In genomic region chr16:88429387-88430184, GRCh38 we compare ENCODE assay signal across 11 cellular contexts. TPM values are rescaled to one million over a fixed set of nuclear protein-coding genes. Genes with fewer than 3 reads are reported as not detected.
DNase-seq lines count a peak whose midpoint lies in the region; ATAC-seq and TF ChIP-seq lines count a peak whose summit lies in the region.
"Had no signal": no experiment of that assay in that cellular context is flagged by ENCODE, and none has a peak within 500 bp of the region (broad histone marks: within the 10 kb centered on the region; RNA-seq: fewer than 3 reads in every experiment).

No MANE protein-coding gene starts in this region.

- peaks cover 30% of the 10 kb centered on the region for H3K27me3 ChIP-seq in lower lobe of right lung (ENCODE audit: low read depth)
- H3K27me3 ChIP-seq in testis: no peaks in the 10 kb centered on the region

- ATAC-seq in activated CD8-positive, alpha-beta memory T cell treated with anti-CD3 and anti-CD28 coated beads, Interleukin-2, amount 10 ng/mL, durations not matched to agents 7 days and 5 days: no peak
- ATAC-seq in lower lobe of right lung (no peak), HG03378 (IDR thresholded peaks at IDR 0.05; ENCODE audit: unreplicated experiment) (no peak)

- CTCF ChIA-PET in activated CD8-positive, alpha-beta memory T cell treated with anti-CD3 and anti-CD28 coated beads, Interleukin-2, amount 10 ng/mL, durations not matched to agents 7 days and 5 days (lab: Charles Lee): interaction anchor here (1.1 to 1.3 kb wide), 3 partner anchors 9 to 131 kb away, joined by 3 to 4 read pairs (median 3); no protein-coding TSS in a partner anchor

- TF ChIP-seq CTCF in lower lobe of right lung (IDR thresholded peaks at IDR 0.05): no peak
- TF ChIP-seq CTCF in testis (IDR thresholded peaks at IDR 0.05): no peak

- H3K9me3 ChIP-seq in lower lobe of right lung (no peaks in the 10 kb centered on the region), testis (no peaks in the 10 kb centered on the region)

- WGBS in testis, 2 donors: 43 to 71% methylated on average over 3 to 46 of the region's 48 CpGs

- H3K27ac ChIP-seq in lower lobe of right lung (peak overlapping the region; percentile 71), testis (no peak overlapping the region)

- H3K4me1 ChIP-seq in lower lobe of right lung (peaks cover 15% of the 10 kb centered on the region), testis (peaks cover 4% of the 10 kb centered on the region)

- DNase-seq in activated CD8-positive, alpha-beta memory T cell treated with anti-CD3 and anti-CD28 coated beads, Interleukin-2, amount 10 ng/mL, durations not matched to agents 7 days and 5 days: no peak
- no peak for DNase-seq in activated CD8-positive, alpha-beta memory T cell treated with anti-CD3 and anti-CD28 coated beads for 24 hours
- no peak for DNase-seq in activated naive CD8-positive, alpha-beta T cell treated with anti-CD3 and anti-CD28 coated beads for 36 hours
- DNase-seq in lower lobe of right lung: no peak
- no peak for DNase-seq in testis
- DNase-seq in GM19240 (ENCODE audit: insufficient read length, low spot score): no peak
- DNase-seq in NK-92 treated with Interleukin-12 subunit alpha and Interleukin-12 subunit beta, amount 100 ng/mL, for 24 hours (lab: John Stamatoyannopoulos, UW): no peak
- DNase-seq: ACHN, left colon, NCI-H774 had no signal

- H3K9me3 Mint-ChIP-seq in activated CD8-positive, alpha-beta memory T cell treated with anti-CD3 and anti-CD28 coated beads, Interleukin-2, amount 10 ng/mL, durations not matched to agents 7 days and 5 days (ENCODE audit: low read depth): no peaks in the 10 kb centered on the region
- H3K9me3 Mint-ChIP-seq in activated naive CD8-positive, alpha-beta T cell treated with anti-CD3 and anti-CD28 coated beads for 36 hours: no peaks in the 10 kb centered on the region

- H3K27me3 Mint-ChIP-seq in activated CD8-positive, alpha-beta memory T cell treated with anti-CD3 and anti-CD28 coated beads, Interleukin-2, amount 10 ng/mL, durations not matched to agents 7 days and 5 days: peaks cover 15% of the 10 kb centered on the region
- peaks cover 5% of the 10 kb centered on the region for H3K27me3 Mint-ChIP-seq in activated naive CD8-positive, alpha-beta T cell treated with anti-CD3 and anti-CD28 coated beads for 36 hours

- peaks cover 7% of the 10 kb centered on the region for H3K4me1 Mint-ChIP-seq in activated CD8-positive, alpha-beta memory T cell treated with anti-CD3 and anti-CD28 coated beads, Interleukin-2, amount 10 ng/mL, durations not matched to agents 7 days and 5 days
- H3K4me1 Mint-ChIP-seq in activated naive CD8-positive, alpha-beta T cell treated with anti-CD3 and anti-CD28 coated beads for 36 hours: peaks cover 12% of the 10 kb centered on the region

- no peak overlapping the region for H3K27ac Mint-ChIP-seq in activated CD8-positive, alpha-beta memory T cell treated with anti-CD3 and anti-CD28 coated beads, Interleukin-2, amount 10 ng/mL, durations not matched to agents 7 days and 5 days
- no peak overlapping the region for H3K27ac Mint-ChIP-seq in activated naive CD8-positive, alpha-beta T cell treated with anti-CD3 and anti-CD28 coated beads for 36 hours

- no peak for TF ChIP-seq POLR2A in testis (IDR thresholded peaks at IDR 0.05)

- intact Hi-C loops in lower lobe of right lung (cut with DNase I) (no loop called here), testis (cut with DNase I; ENCODE audit: low total_unique reads) (no loop called here)

- peak overlapping the region; percentile 57 for H3K4me3 ChIP-seq in lower lobe of right lung
- H3K4me3 ChIP-seq in testis: peak overlapping the region; percentile 44

- H3K4me3 Mint-ChIP-seq in activated CD8-positive, alpha-beta memory T cell treated with anti-CD3 and anti-CD28 coated beads, Interleukin-2, amount 10 ng/mL, durations not matched to agents 7 days and 5 days: peak overlapping the region; percentile 52
- H3K4me3 Mint-ChIP-seq in activated naive CD8-positive, alpha-beta T cell treated with anti-CD3 and anti-CD28 coated beads for 36 hours: peak overlapping the region; percentile 71

- no peaks in the 10 kb centered on the region for H3K36me3 Mint-ChIP-seq in activated CD8-positive, alpha-beta memory T cell treated with anti-CD3 and anti-CD28 coated beads, Interleukin-2, amount 10 ng/mL, durations not matched to agents 7 days and 5 days
- no peaks in the 10 kb centered on the region for H3K36me3 Mint-ChIP-seq in activated naive CD8-positive, alpha-beta T cell treated with anti-CD3 and anti-CD28 coated beads for 36 hours

- H3K36me3 ChIP-seq in lower lobe of right lung: no peaks in the 10 kb centered on the region
- no peaks in the 10 kb centered on the region for H3K36me3 ChIP-seq in testis (ENCODE audit: low read depth, missing control alignments)

RNA-seq across cellular contexts. Expression of gene ZFPM1, which starts 23.5 kb away (rescaled TPM):
- 10 to 100 TPM; 15.1 to 21.0 TPM for total RNA-seq in activated CD8-positive, alpha-beta memory T cell treated with anti-CD3 and anti-CD28 coated beads, Interleukin-2, amount 10 ng/mL, durations not matched to agents 7 days and 5 days
- 1 to 10 TPM; 6.7 to 6.9 TPM for total RNA-seq in activated naive CD8-positive, alpha-beta T cell treated with anti-CD3 and anti-CD28 coated beads for 36 hours
- 5.6 TPM for total RNA-seq in lower lobe of right lung
- 10 to 100 TPM; 23.9 to 25.1 TPM for total RNA-seq in testis
- 12.8 TPM for polyA plus RNA-seq in testis (ENCODE audit: insufficient read depth, low read depth, low replicate concordance)

RNA-seq across cellular contexts. Expression of gene ZNF469, which starts 46.8 kb away (rescaled TPM):
- total RNA-seq in activated CD8-positive, alpha-beta memory T cell treated with anti-CD3 and anti-CD28 coated beads, Interleukin-2, amount 10 ng/mL, durations not matched to agents 7 days and 5 days: under 1 TPM; 0.26 to 0.84 TPM
- total RNA-seq in activated naive CD8-positive, alpha-beta T cell treated with anti-CD3 and anti-CD28 coated beads for 36 hours: 1 to 10 TPM; 1.2 to 1.3 TPM
- total RNA-seq in lower lobe of right lung (2.0 TPM), testis (1 to 10 TPM; 2.2 to 2.8 TPM)
- polyA plus RNA-seq in testis (ENCODE audit: insufficient read depth, low read depth, low replicate concordance): 0.98 TPM
